ENCODE assay signal across 8 cellular contexts in the genomic region with DNA sequence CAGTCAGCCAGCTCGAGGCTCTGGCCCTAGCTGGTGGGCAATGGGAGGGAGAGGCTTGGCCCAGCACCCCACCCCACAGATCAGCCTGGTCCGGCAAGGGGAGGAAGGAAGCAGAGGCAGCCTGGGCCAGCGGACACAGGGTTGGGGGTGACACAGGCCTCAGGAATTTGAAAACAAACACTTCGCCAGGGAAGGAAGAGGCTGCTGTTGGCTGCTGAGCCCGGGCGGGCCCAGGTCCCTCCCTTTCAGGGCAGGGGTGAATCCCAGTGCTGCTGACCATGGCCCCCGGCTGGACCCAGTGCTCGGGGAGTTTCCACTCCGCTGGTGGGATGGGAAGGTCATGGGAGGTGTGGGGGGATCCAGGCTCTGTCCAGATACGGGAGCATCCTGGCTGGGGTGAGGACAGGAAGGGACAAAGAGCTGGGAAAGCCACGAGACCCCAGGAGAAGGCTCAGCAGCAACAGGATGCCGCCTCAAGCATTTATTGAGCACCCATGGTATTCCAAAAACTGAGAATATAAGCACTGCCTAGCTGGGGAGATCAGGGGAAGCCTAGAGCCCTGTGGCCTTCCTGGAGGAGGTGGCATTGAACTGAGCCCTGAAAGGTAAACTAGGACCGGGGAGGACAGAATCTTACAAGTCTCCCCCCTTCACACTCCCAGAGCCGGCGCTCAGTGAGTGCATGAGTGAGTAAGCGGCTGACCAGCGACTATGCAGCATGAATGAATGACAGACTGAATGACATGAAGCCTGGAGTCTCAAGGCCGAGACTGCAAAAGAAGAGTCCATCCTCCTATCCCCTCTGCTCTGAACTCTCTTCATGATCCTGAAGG. TPM values are rescaled to one million over a fixed set of nuclear protein-coding genes. Genes with fewer than 3 reads are reported as not detected.
A peak's percentile ranks its signal among the peaks of the same experiment; 100 is the strongest.
DNase-seq lines count a peak whose midpoint lies in the region; ATAC-seq and TF ChIP-seq lines count a peak whose summit lies in the region.

No MANE protein-coding gene starts in this region.

- intact Hi-C loops in Caco-2 (cut with micrococcal nuclease; ENCODE audit: unreplicated experiment) = loop anchor here (2.0 kb wide), 1 partner anchor 35 kb away; no protein-coding TSS in a partner anchor

- ATAC-seq in HG03432 (IDR thresholded peaks at IDR 0.05; ENCODE audit: unreplicated experiment) (no peak), GM21825 (IDR thresholded peaks at IDR 0.05; ENCODE audit: unreplicated experiment) (no peak)

- DNase-seq in Caco-2 (peak; percentile 82 to 86), SK-N-SH (no peak), foreskin fibroblast (peak; percentile 91 to 96), osteoblast (ENCODE audit: insufficient read length, low spot score, missing footprints) (peak; percentile 97), NCI-H1930 (lab: John Stamatoyannopoulos, UW) (no peak), COLO829 (ENCODE audit: low spot score) (no peak)

- peaks cover 47% of the 10 kb centered on the region for H3K4me1 ChIP-seq in Caco-2
- H3K4me1 ChIP-seq in SK-N-SH (ENCODE audit: control insufficient read depth in 1 of 2, insufficient read depth in 2 of 2, low read depth in 1 of 2, low read length in 1 of 2) = peaks cover 0 to 15% of the 10 kb centered on the region in 2 experiments; a peak in 3 of 4 replicates
- H3K4me1 ChIP-seq in osteoblast (ENCODE audit: insufficient read depth, low read length) = peaks cover 46% of the 10 kb centered on the region

- TSS peak; percentile 37 for BruUV-seq in Caco-2 (replicated peaks; lab: Mats Ljungman, UMichigan)

- TF ChIP-seq RAD21 in SK-N-SH (IDR thresholded peaks at IDR 0.05; ENCODE audit: low read length) = no peak

- peak overlapping the region; percentile 58; the same call in 1 of the 2 replicates for H3K4me2 ChIP-seq in SK-N-SH
- H3K4me2 ChIP-seq in osteoblast (ENCODE audit: insufficient read depth, low read length) = peak overlapping the region; percentile 52

- H3K79me2 ChIP-seq in SK-N-SH (ENCODE audit: insufficient read depth) = no peaks in the 10 kb centered on the region
- H3K79me2 ChIP-seq in osteoblast (ENCODE audit: insufficient read depth, low read length) = no peaks in the 10 kb centered on the region

- H3K9ac ChIP-seq in SK-N-SH = peak overlapping the region; percentile 72

- H3K9me3 ChIP-seq in Caco-2 (no peaks in the 10 kb centered on the region), SK-N-SH (no peaks in the 10 kb centered on the region), osteoblast (ENCODE audit: low read depth, low read length) (no peaks in the 10 kb centered on the region)

- no peak overlapping the region; the same call in 1 of the 2 replicates for H2AFZ ChIP-seq in SK-N-SH (ENCODE audit: low read depth)
- H2AFZ ChIP-seq in osteoblast (ENCODE audit: low read length) = peak overlapping the region; percentile 71

- H3K36me3 Mint-ChIP-seq in Caco-2 (ENCODE audit: insufficient read depth, unreplicated experiment) = peaks cover 4% of the 10 kb centered on the region

- H3K4me3 ChIP-seq in Caco-2 (ENCODE audit: low read depth, low read length) (no peak overlapping the region), SK-N-SH (ENCODE audit: low read depth in 2 of 2, low read length in 1 of 2) (no peak overlapping the region), foreskin fibroblast (ENCODE audit: low read depth in 1 of 2, low read length in 2 of 2) (no peak overlapping the region), osteoblast (ENCODE audit: insufficient read depth, low read length) (peak overlapping the region; percentile 21)

- CTCF ChIA-PET in Caco-2 (lab: Charles Lee) = interaction anchor here (0.9 to 1.2 kb wide), 3 partner anchors 26 to 103 kb away, joined by 6 read pairs; a partner anchor contains a TSS
- CTCF ChIA-PET in SK-N-SH (lab: Yijun Ruan, JAX) = interaction anchor here (15.3 kb wide), 1 partner anchor 104 kb away, joined by 513 read pairs; a partner anchor contains a TSS

- H3K27me3 Mint-ChIP-seq in Caco-2 (ENCODE audit: insufficient read depth, unreplicated experiment) = no peaks in the 10 kb centered on the region

- TF ChIP-seq CTCF in Caco-2 (IDR thresholded peaks at IDR 0.05; ENCODE audit: insufficient read depth in 1 of 2, low read depth in 1 of 2, low read length in 1 of 2, severe bottlenecking in 1 of 2, unreplicated experiment in 1 of 2) (no peak), SK-N-SH (IDR thresholded peaks at IDR 0.05) (no peak), foreskin fibroblast (IDR thresholded peaks at IDR 0.05; ENCODE audit: low read depth, low read length) (no peak), osteoblast (IDR thresholded peaks at IDR 0.05; ENCODE audit: extremely low read depth, low read depth, low read length) (no peak)

- H4K20me1 ChIP-seq in SK-N-SH (ENCODE audit: insufficient read depth) (no peaks in the 10 kb centered on the region), osteoblast (ENCODE audit: insufficient read depth, low read length) (no peaks in the 10 kb centered on the region)

- H3K4me3 Mint-ChIP-seq in Caco-2 (ENCODE audit: unreplicated experiment) = peak overlapping the region; percentile 40

- POLR2A ChIA-PET in Caco-2 (lab: Charles Lee) = interaction anchor here (1.3 kb wide), 1 partner anchor 27 kb away, joined by 7 read pairs; no protein-coding TSS in a partner anchor
- POLR2A ChIA-PET in SK-N-SH (lab: Yijun Ruan, JAX) = no interaction called here

- H3K36me3 ChIP-seq in Caco-2 (ENCODE audit: control insufficient read depth, insufficient read depth, low read length) (no peaks in the 10 kb centered on the region), SK-N-SH (replicated peaks in 1 of 2; ENCODE audit: control insufficient read depth in 1 of 2, insufficient read depth in 2 of 2, low read length in 1 of 2) (no peaks in the 10 kb centered on the region), osteoblast (ENCODE audit: insufficient read depth, low read length) (no peaks in the 10 kb centered on the region)

- no peaks in the 10 kb centered on the region for H3K9me2 ChIP-seq in SK-N-SH

- WGBS in SK-N-SH (ENCODE audit: low lambda C conversion rate) = 39% methylated on average over 16 of the region's 18 CpGs

- TF ChIP-seq EP300 in SK-N-SH (IDR thresholded peaks at IDR 0.05; ENCODE audit: borderline replicate concordance in 1 of 2, low read depth in 1 of 2, low read length in 1 of 2) = peak in 1 of 2 experiments; percentile 82; a peak in 2 of 4 replicates

- H3K27me3 ChIP-seq in Caco-2 (replicated peaks; ENCODE audit: control insufficient read depth, insufficient read depth, low read length) (no peaks in the 10 kb centered on the region), SK-N-SH (ENCODE audit: insufficient read depth) (no peaks in the 10 kb centered on the region), osteoblast (ENCODE audit: insufficient read depth, low read length) (no peaks in the 10 kb centered on the region)

- peak overlapping the region; percentile 89 for H3K27ac Mint-ChIP-seq in Caco-2 (ENCODE audit: unreplicated experiment)

- H3K4me1 Mint-ChIP-seq in Caco-2 (ENCODE audit: low read depth, unreplicated experiment) = peaks cover 31% of the 10 kb centered on the region

- H3K9me3 Mint-ChIP-seq in Caco-2 (ENCODE audit: unreplicated experiment) = no peaks in the 10 kb centered on the region

- H3F3A ChIP-seq in SK-N-SH (replicated peaks; ENCODE audit: insufficient read depth) = peaks cover 8% of the 10 kb centered on the region

- H3K27ac ChIP-seq in SK-N-SH (ENCODE audit: low read depth in 2 of 2, low read length in 1 of 2) (peak overlapping the region; percentile 72 to 84), osteoblast (ENCODE audit: low read depth, low read length) (peak overlapping the region; percentile 84)

TF ChIP-seq in SK-N-SH, 30 proteins besides CTCF, POLR2A, EP300 and RAD21 (continues in another document):
- TF ChIP-seq, protein P1, sequence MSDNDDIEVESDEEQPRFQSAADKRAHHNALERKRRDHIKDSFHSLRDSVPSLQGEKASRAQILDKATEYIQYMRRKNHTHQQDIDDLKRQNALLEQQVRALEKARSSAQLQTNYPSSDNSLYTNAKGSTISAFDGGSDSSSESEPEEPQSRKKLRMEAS (IDR thresholded peaks at IDR 0.05; ENCODE audit: low read depth) = peak; percentile 83
- TF ChIP-seq POLR2AphosphoS5 (IDR thresholded peaks at IDR 0.05; ENCODE audit: low read depth, low read length) (peak; percentile 13; the same call in 1 of the 2 replicates), RFX5 (IDR thresholded peaks at IDR 0.05; ENCODE audit: low read length) (no peak), TAF1 (IDR thresholded peaks at IDR 0.05; ENCODE audit: borderline replicate concordance, low read depth, low read length) (peak; percentile 20; the same call in 1 of the 2 replicates), NFIC (IDR thresholded peaks at IDR 0.05; ENCODE audit: borderline replicate concordance) (peak; percentile 79)
- TF ChIP-seq, protein P2, sequence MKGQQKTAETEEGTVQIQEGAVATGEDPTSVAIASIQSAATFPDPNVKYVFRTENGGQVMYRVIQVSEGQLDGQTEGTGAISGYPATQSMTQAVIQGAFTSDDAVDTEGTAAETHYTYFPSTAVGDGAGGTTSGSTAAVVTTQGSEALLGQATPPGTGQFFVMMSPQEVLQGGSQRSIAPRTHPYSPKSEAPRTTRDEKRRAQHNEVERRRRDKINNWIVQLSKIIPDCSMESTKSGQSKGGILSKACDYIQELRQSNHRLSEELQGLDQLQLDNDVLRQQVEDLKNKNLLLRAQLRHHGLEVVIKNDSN (IDR thresholded peaks at IDR 0.05; ENCODE audit: borderline replicate concordance, low read depth) = no peak

RNA-seq across cellular contexts. Expression of a gene that starts 26.2 kb away (rescaled TPM):
- total RNA-seq in Caco-2 (2022) = 31.2 and 37.8 TPM in 2 replicates
- 82.2 and 126 TPM in 2 replicates for polyA plus RNA-seq in SK-N-SH (2012; rRNA removed)
- 47.2 and 71.1 TPM in 2 replicates for polyA plus RNA-seq in SK-N-SH (2012; cell fraction: cytosol; rRNA removed)
- 164 and 170 TPM in 2 replicates for polyA plus RNA-seq in SK-N-SH (2012; cell fraction: nucleus; rRNA removed)
- 13.3 and 21.0 TPM in 2 replicates for total RNA-seq in osteoblast

RNA-seq across cellular contexts. Expression of a gene that starts 30.3 kb away (rescaled TPM):
- 7.7 and 8.0 TPM in 2 replicates for total RNA-seq in Caco-2 (2022)
- 11.5 and 11.8 TPM in 2 replicates for polyA plus RNA-seq in SK-N-SH (2012; rRNA removed)
- 3.7 and 6.1 TPM in 2 replicates for polyA plus RNA-seq in SK-N-SH (2012; cell fraction: cytosol; rRNA removed)
- polyA plus RNA-seq in SK-N-SH (2012; cell fraction: nucleus; rRNA removed) = 29.3 and 39.8 TPM in 2 replicates
- total RNA-seq in osteoblast = 5.9 and 6.5 TPM in 2 replicates

RNA-seq across cellular contexts. Expression of a gene that starts 54.9 kb away (rescaled TPM):
- total RNA-seq in Caco-2 (2022) (2.1 and 4.2 TPM in 2 replicates), osteoblast (9.4 and 14.1 TPM in 2 replicates)
- polyA plus RNA-seq in SK-N-SH (2012; rRNA removed) = 6.5 and 8.6 TPM in 2 replicates
- polyA plus RNA-seq in SK-N-SH (2012; cell fraction: cytosol; rRNA removed) = 2.9 and 5.8 TPM in 2 replicates
- polyA plus RNA-seq in SK-N-SH (2012; cell fraction: nucleus; rRNA removed) = 11.7 and 12.6 TPM in 2 replicates

Comparison
In these comparisons a context has a peak if more than half of its experiments do, and no peak if none do; other contexts are left out.
1. DNase-seq: peak in Caco-2 (2 of 2), foreskin fibroblast (2 of 2) and osteoblast (single experiment); none in SK-N-SH (single experiment), NCI-H1930 (0 of 2) and COLO829 (single experiment).